Comparison of ENCODE assay signal across 26 cellular contexts in the genomic region with DNA sequence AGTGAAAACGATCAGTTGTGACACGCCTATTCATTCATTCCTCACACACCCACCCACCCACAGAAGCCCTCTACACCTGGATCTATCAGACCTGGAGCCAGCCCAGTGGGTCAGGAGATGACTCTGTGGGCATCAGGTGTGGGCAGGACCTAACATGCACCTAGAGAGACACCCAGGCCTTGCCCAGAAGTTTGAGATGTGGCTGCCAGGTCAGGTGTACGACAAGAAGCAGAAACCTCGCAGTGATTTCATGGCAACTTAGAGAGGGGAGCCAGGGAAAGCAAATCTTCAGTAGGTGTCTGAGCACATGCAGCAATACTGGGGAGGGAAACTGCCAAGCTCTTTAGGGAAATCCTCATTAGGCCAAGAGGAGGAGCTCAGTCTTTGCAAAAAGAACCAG.
DNase-seq lines count a peak whose midpoint lies in the region; ATAC-seq and TF ChIP-seq lines count a peak whose summit lies in the region.
"Had no signal": no experiment of that assay in that cellular context is flagged by ENCODE, and none has a peak within 500 bp of the region (broad histone marks: within the 10 kb centered on the region; RNA-seq: fewer than 3 reads in every experiment).

No MANE protein-coding gene starts in this region.

- TF ChIP-seq POLR2A in gastroesophageal sphincter (IDR thresholded peaks at IDR 0.05) (no peak), spleen (IDR thresholded peaks at IDR 0.05) (no peak)

- H3K27ac Mint-ChIP-seq in progenitor cell of endocrine pancreas = peak overlapping the region; percentile 35
- H3K27ac Mint-ChIP-seq in activated naive CD4-positive, alpha-beta T cell treated with anti-CD3 and anti-CD28 coated beads, Interleukin-2, amount 10 ng/mL, durations not matched to agents 7 days and 5 days = no peak overlapping the region
- H3K27ac Mint-ChIP-seq: activated CD4-positive, alpha-beta T cell treated with anti-CD3 and anti-CD28 coated beads for 36 hours; activated naive CD4-positive, alpha-beta T cell treated with anti-CD3 and anti-CD28 coated beads, Interleukin-2, amount 50 U/mL, for 24 hours; activated T-helper 17 cell treated with anti-CD3 and anti-CD28 coated beads, Interleukin-2, amount 50 U/mL, for 72 hours; CD4-positive, alpha-beta T cell; naive thymus-derived CD4-positive, alpha-beta T cell; stimulated activated naive B cell treated with anti-CD40 and anti-IgM and Interleukin-4, amounts not matched to agents 10 μg/mL and 1 μg/mL and 100 μg/mL, for 72 hours; T-helper 2 cell treated with Interferon-gamma antibody and Interleukin-4, amounts not matched to agents 5 μg/mL and 100 μg/mL, for 36 hours had no signal

- H3K4me3 ChIP-seq in BLaER1 treated with 17β-estradiol and CSF1 and Interleukin-3, amounts not matched to agents 10 nM and 100 nM = no peak overlapping the region
- no peak overlapping the region for H3K4me3 ChIP-seq in gastroesophageal sphincter
- H3K4me3 ChIP-seq in spleen = no peak overlapping the region
- H3K4me3 ChIP-seq: HAP-1, psoas muscle, uterus had no signal

- peaks cover 27% of the 10 kb centered on the region for H3K4me1 Mint-ChIP-seq in progenitor cell of endocrine pancreas (ENCODE audit: low read depth)
- H3K4me1 Mint-ChIP-seq in activated naive CD4-positive, alpha-beta T cell treated with anti-CD3 and anti-CD28 coated beads, Interleukin-2, amount 10 ng/mL, durations not matched to agents 7 days and 5 days = no peaks in the 10 kb centered on the region
- H3K4me1 Mint-ChIP-seq: activated CD4-positive, alpha-beta T cell treated with anti-CD3 and anti-CD28 coated beads for 36 hours; activated naive CD4-positive, alpha-beta T cell treated with anti-CD3 and anti-CD28 coated beads, Interleukin-2, amount 50 U/mL, for 24 hours; activated T-helper 17 cell treated with anti-CD3 and anti-CD28 coated beads, Interleukin-2, amount 50 U/mL, for 72 hours; naive thymus-derived CD4-positive, alpha-beta T cell had no signal

- CTCF ChIA-PET in activated naive CD4-positive, alpha-beta T cell treated with anti-CD3 and anti-CD28 coated beads, Interleukin-2, amount 10 ng/mL, durations not matched to agents 7 days and 5 days (lab: Charles Lee) = no interaction called here

- no peaks in the 10 kb centered on the region for H3K36me3 ChIP-seq in BLaER1 treated with 17β-estradiol and CSF1 and Interleukin-3, amounts not matched to agents 10 nM and 100 nM
- H3K36me3 ChIP-seq in gastroesophageal sphincter (no peaks in the 10 kb centered on the region), spleen (no peaks in the 10 kb centered on the region)
- H3K36me3 ChIP-seq: HAP-1, uterus had no signal

- no peaks in the 10 kb centered on the region for H3K27me3 ChIP-seq in BLaER1 treated with 17β-estradiol and CSF1 and Interleukin-3, amounts not matched to agents 10 nM and 100 nM
- H3K27me3 ChIP-seq in gastroesophageal sphincter (no peaks in the 10 kb centered on the region), spleen (replicated peaks in 1 of 7) (no peaks in the 10 kb centered on the region)
- H3K27me3 ChIP-seq: uterus had no signal

- H3K4me2 ChIP-seq in BLaER1 treated with 17β-estradiol and CSF1 and Interleukin-3, amounts not matched to agents 10 nM and 100 nM = peak overlapping the region; percentile 65 to 92 (median 79); a peak in 21 of 22 replicates

- WGBS in gastroesophageal sphincter (ENCODE audit: low coverage in 1 of 2), 2 donors = 73 to 81% methylated on average over 2 to 3 of the region's 4 CpGs
- WGBS in spleen, 5 donors = 80 to 94% (median 89%) methylated on average over 4 of the region's 4 CpGs

- H3K9me3 Mint-ChIP-seq in progenitor cell of endocrine pancreas (ENCODE audit: low read depth) = no peaks in the 10 kb centered on the region
- H3K9me3 Mint-ChIP-seq in activated naive CD4-positive, alpha-beta T cell treated with anti-CD3 and anti-CD28 coated beads, Interleukin-2, amount 10 ng/mL, durations not matched to agents 7 days and 5 days = no peaks in the 10 kb centered on the region
- H3K9me3 Mint-ChIP-seq: activated naive CD4-positive, alpha-beta T cell treated with anti-CD3 and anti-CD28 coated beads, Interleukin-2, amount 50 U/mL, for 24 hours; activated T-helper 17 cell treated with anti-CD3 and anti-CD28 coated beads, Interleukin-2, amount 50 U/mL, for 72 hours; CD4-positive, alpha-beta T cell; stimulated activated naive B cell treated with anti-CD40 and anti-IgM and Interleukin-4, amounts not matched to agents 10 μg/mL and 1 μg/mL and 100 μg/mL, for 72 hours; T-helper 2 cell treated with Interferon-gamma antibody and Interleukin-4, amounts not matched to agents 5 μg/mL and 100 μg/mL, for 36 hours had no signal

- no peak for TF ChIP-seq CTCF in gastroesophageal sphincter (IDR thresholded peaks at IDR 0.05)
- no peak for TF ChIP-seq CTCF in progenitor cell of endocrine pancreas (IDR thresholded peaks at IDR 0.05; ENCODE audit: unreplicated experiment)
- TF ChIP-seq CTCF in spleen (IDR thresholded peaks at IDR 0.05 in 8 of 11, conservative IDR thresholded peaks at IDR 0.05 in 3 of 11) = no peak

- no peak overlapping the region for H3K27ac ChIP-seq in BLaER1 treated with 17β-estradiol and CSF1 and Interleukin-3, amounts not matched to agents 10 nM and 100 nM
- H3K27ac ChIP-seq in gastroesophageal sphincter = peak overlapping the region in 3 of 4 donors; percentile 38 to 63 (median 53)
- peak overlapping the region in 4 of 8 donors; percentile 52 to 79 (median 72) for H3K27ac ChIP-seq in spleen
- H3K27ac ChIP-seq: psoas muscle had no signal

- H3K4me3 Mint-ChIP-seq in progenitor cell of endocrine pancreas (ENCODE audit: low read depth) = no peak overlapping the region
- no peak overlapping the region for H3K4me3 Mint-ChIP-seq in activated naive CD4-positive, alpha-beta T cell treated with anti-CD3 and anti-CD28 coated beads, Interleukin-2, amount 10 ng/mL, durations not matched to agents 7 days and 5 days
- H3K4me3 Mint-ChIP-seq: activated CD4-positive, alpha-beta T cell treated with anti-CD3 and anti-CD28 coated beads for 36 hours; activated naive CD4-positive, alpha-beta T cell treated with anti-CD3 and anti-CD28 coated beads, Interleukin-2, amount 50 U/mL, for 24 hours; activated T-helper 17 cell treated with anti-CD3 and anti-CD28 coated beads, Interleukin-2, amount 50 U/mL, for 72 hours; CD4-positive, alpha-beta T cell; naive thymus-derived CD4-positive, alpha-beta T cell; stimulated activated naive B cell treated with anti-CD40 and anti-IgM and Interleukin-4, amounts not matched to agents 10 μg/mL and 1 μg/mL and 100 μg/mL, for 72 hours; T-helper 2 cell treated with Interferon-gamma antibody and Interleukin-4, amounts not matched to agents 5 μg/mL and 100 μg/mL, for 36 hours had no signal

- no peak overlapping the region for H3K9ac ChIP-seq in BLaER1 treated with 17β-estradiol and CSF1 and Interleukin-3, amounts not matched to agents 10 nM and 100 nM

- no peaks in the 10 kb centered on the region for H3K27me3 Mint-ChIP-seq in progenitor cell of endocrine pancreas
- H3K27me3 Mint-ChIP-seq in activated naive CD4-positive, alpha-beta T cell treated with anti-CD3 and anti-CD28 coated beads, Interleukin-2, amount 10 ng/mL, durations not matched to agents 7 days and 5 days = peaks cover 8% of the 10 kb centered on the region

- no peaks in the 10 kb centered on the region for H4K20me1 ChIP-seq in BLaER1 treated with 17β-estradiol and CSF1 and Interleukin-3, amounts not matched to agents 10 nM and 100 nM

- no peaks in the 10 kb centered on the region for H3K9me3 ChIP-seq in BLaER1 treated with 17β-estradiol and CSF1 and Interleukin-3, amounts not matched to agents 10 nM and 100 nM (replicated peaks in 1 of 11)
- H3K9me3 ChIP-seq in gastroesophageal sphincter = no peaks in the 10 kb centered on the region
- H3K9me3 ChIP-seq in spleen = no peaks in the 10 kb centered on the region
- H3K9me3 ChIP-seq: HAP-1, psoas muscle, uterus had no signal

- H3K4me1 ChIP-seq in BLaER1 treated with 17β-estradiol and CSF1 and Interleukin-3, amounts not matched to agents 10 nM and 100 nM = peaks cover 24 to 47% (median 32%) of the 10 kb centered on the region in 10 experiments
- H3K4me1 ChIP-seq in gastroesophageal sphincter = peaks cover 5 to 39% (median 23%) of the 10 kb centered on the region in 3 donors
- peaks cover 0 to 25% (median 11%) of the 10 kb centered on the region in 6 donors for H3K4me1 ChIP-seq in spleen
- H3K4me1 ChIP-seq: HAP-1 had no signal

- no peak for TF ChIP-seq EP300 in gastroesophageal sphincter (IDR thresholded peaks at IDR 0.05)

- ATAC-seq in gastroesophageal sphincter = no peak
- ATAC-seq: activated CD4-positive, alpha-beta T cell treated with anti-CD3 and anti-CD28 coated beads for 36 hours; activated T-helper 17 cell treated with anti-CD3 and anti-CD28 coated beads, Interleukin-2, amount 50 U/mL, for 72 hours; HepG2; naive thymus-derived CD4-positive, alpha-beta T cell; psoas muscle had no signal

- no peaks in the 10 kb centered on the region for H3K36me3 Mint-ChIP-seq in progenitor cell of endocrine pancreas (ENCODE audit: insufficient read depth)
- H3K36me3 Mint-ChIP-seq in activated naive CD4-positive, alpha-beta T cell treated with anti-CD3 and anti-CD28 coated beads, Interleukin-2, amount 10 ng/mL, durations not matched to agents 7 days and 5 days = no peaks in the 10 kb centered on the region
- H3K36me3 Mint-ChIP-seq: activated naive CD4-positive, alpha-beta T cell treated with anti-CD3 and anti-CD28 coated beads, Interleukin-2, amount 50 U/mL, for 24 hours; naive thymus-derived CD4-positive, alpha-beta T cell; stimulated activated naive B cell treated with anti-CD40 and anti-IgM and Interleukin-4, amounts not matched to agents 10 μg/mL and 1 μg/mL and 100 μg/mL, for 72 hours had no signal

- intact Hi-C loops in spleen (cut with DNase I; ENCODE audit: low total_unique reads) = no loop called here

- peak; percentile 50 for DNase-seq in NCI-H69 (lab: John Stamatoyannopoulos, UW)
- DNase-seq in progenitor cell of endocrine pancreas (ENCODE audit: low spot score, unreplicated experiment) = no peak
- no peak for DNase-seq in UCSD-AML1 (lab: John Stamatoyannopoulos, UW; ENCODE audit: unreplicated experiment)
- no peak for DNase-seq in spleen
- DNase-seq in activated naive CD4-positive, alpha-beta T cell treated with anti-CD3 and anti-CD28 coated beads, Interleukin-2, amount 10 ng/mL, durations not matched to agents 7 days and 5 days = no peak
- no peak for DNase-seq in putamen (ENCODE audit: low spot score)
- DNase-seq: activated CD4-positive, alpha-beta T cell treated with anti-CD3 and anti-CD28 coated beads for 36 hours; amygdala; CD4-positive, alpha-beta T cell; EL; Karpas-422; naive thymus-derived CD4-positive, alpha-beta T cell; NCI-H1436; NCI-H2081; NCI-H345; occipital lobe; psoas muscle; stimulated activated naive B cell treated with anti-CD40 and anti-IgM and Interleukin-4, amounts not matched to agents 10 μg/mL and 1 μg/mL and 100 μg/mL, for 72 hours; uterus had no signal

Comparison
In these comparisons a context has a peak if more than half of its experiments do, and no peak if none do; other contexts are left out.
1. H3K27ac ChIP-seq: peak in gastroesophageal sphincter (3 of 4); none in BLaER1 treated with 17β-estradiol and CSF1 and Interleukin-3, amounts not matched to agents 10 nM and 100 nM (0 of 11).